In the genomic region with DNA sequence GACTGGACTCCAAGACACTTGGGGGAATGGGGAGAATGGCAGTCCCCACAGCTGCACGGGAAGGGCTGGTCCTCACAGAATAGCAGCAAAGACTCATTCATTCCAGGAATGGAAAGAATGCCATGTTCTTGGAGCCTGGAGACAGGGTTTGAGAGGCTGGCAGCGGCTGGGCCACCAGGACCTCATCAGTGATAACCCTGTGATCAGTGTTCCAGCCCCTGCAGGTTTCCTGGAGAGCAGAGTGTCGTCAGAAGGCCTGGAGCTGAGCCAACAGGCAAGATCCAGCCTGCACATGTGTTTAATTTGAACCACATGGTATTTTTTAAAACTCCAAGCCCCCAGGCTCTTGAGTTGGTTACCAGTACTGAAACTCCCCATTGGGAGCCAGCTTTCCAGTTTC, we compare ENCODE assay signal across 12 cellular contexts. TPM values are rescaled to one million over a fixed set of nuclear protein-coding genes. Genes with fewer than 3 reads are reported as not detected.
DNase-seq lines count a peak whose midpoint lies in the region; ATAC-seq, FAIRE-seq and TF ChIP-seq lines count a peak whose summit lies in the region.
"Had no signal": no experiment of that assay in that cellular context is flagged by ENCODE, and none has a peak within 500 bp of the region (broad histone marks: within the 10 kb centered on the region; RNA-seq: fewer than 3 reads in every experiment).

No MANE protein-coding gene starts in this region.

- no peak for TF ChIP-seq CTCF in choroid plexus epithelial cell (conservative IDR thresholded peaks at IDR 0.05; ENCODE audit: low read depth, low read length)
- no peak for TF ChIP-seq CTCF in pancreas (IDR thresholded peaks at IDR 0.05)

- no peaks in the 10 kb centered on the region for H3K27me3 ChIP-seq in pancreas

- ATAC-seq in pancreas (peak; percentile 22 to 53 (median 46)), GM19324 (IDR thresholded peaks at IDR 0.05; ENCODE audit: low FRiP score, unreplicated experiment) (no peak)
- ATAC-seq: stimulated activated effector memory CD8-positive, alpha-beta T cell treated with anti-CD3 and anti-CD28 coated beads, Interleukin-12 subunit alpha, Interleukin-12 subunit beta, amount 100 ng/mL, for 72 hours had no signal

- 9 to 17% methylated on average over 3 of the region's 3 CpGs for WGBS in pancreas, 2 donors

- no peaks in the 10 kb centered on the region for H3K36me3 ChIP-seq in pancreas

- peak; percentile 60 for DNase-seq in ELR (ENCODE audit: low read depth)
- peak; percentile 89 for DNase-seq in NCI-H2171 treated with DMSO at 0.1 percent for 48 hours (lab: John Stamatoyannopoulos, UW)
- DNase-seq in choroid plexus epithelial cell (ENCODE audit: low read depth): peak; percentile 84
- DNase-seq in pancreas: peak in 5 of 6 donors; percentile 28 to 78 (median 74)
- DNase-seq in medulla oblongata (ENCODE audit: extremely low spot score): no peak
- no peak for DNase-seq in ACHN
- DNase-seq in nucleus accumbens (lab: John Stamatoyannopoulos, UW): no peak
- DNase-seq: amygdala, NCI-H82, retina had no signal

- in situ Hi-C loops in ACHN (cut with HindIII; ENCODE audit: low pct_ligation_motif_present, low pct_unique_long_range_greater_than_20kb, low sequenced_read_pairs): no loop called here

- FAIRE-seq in pancreas (lab: Jason Lieb, UNC): no peak

- peak overlapping the region; percentile 59 to 81 (median 74) for H3K27ac ChIP-seq in pancreas

- H3K9me3 ChIP-seq in pancreas: no peaks in the 10 kb centered on the region

- peaks cover 10 to 19% (median 14%) of the 10 kb centered on the region in 3 donors for H3K4me1 ChIP-seq in pancreas

- intact Hi-C loops in pancreas (cut with DNase I): no loop called here

- H3K4me3 ChIP-seq in choroid plexus epithelial cell (ENCODE audit: low read depth, low read length) (no peak overlapping the region), pancreas (peak overlapping the region in 3 of 4 donors; percentile 5 to 41 (median 39))

RNA-seq across cellular contexts. Expression of gene BDKRB1, which starts 11.3 kb away (rescaled TPM):
- total RNA-seq in pancreas: under 1 TPM; 0.12 to 0.92 (median 0.50) TPM
- 1 to 10 TPM; 3.0 to 4.5 TPM for polyA plus RNA-seq in pancreas

Comparison
In these comparisons a context has a peak if more than half of its experiments do, and no peak if none do; other contexts are left out.
1. DNase-seq: peak in ELR (single experiment), NCI-H2171 treated with DMSO at 0.1 percent for 48 hours (single experiment), choroid plexus epithelial cell (single experiment) and pancreas (5 of 6); none in medulla oblongata (single experiment), ACHN (single experiment) and nucleus accumbens (0 of 56).